33 cellular contexts compared by ENCODE assay signal in the genomic region with DNA sequence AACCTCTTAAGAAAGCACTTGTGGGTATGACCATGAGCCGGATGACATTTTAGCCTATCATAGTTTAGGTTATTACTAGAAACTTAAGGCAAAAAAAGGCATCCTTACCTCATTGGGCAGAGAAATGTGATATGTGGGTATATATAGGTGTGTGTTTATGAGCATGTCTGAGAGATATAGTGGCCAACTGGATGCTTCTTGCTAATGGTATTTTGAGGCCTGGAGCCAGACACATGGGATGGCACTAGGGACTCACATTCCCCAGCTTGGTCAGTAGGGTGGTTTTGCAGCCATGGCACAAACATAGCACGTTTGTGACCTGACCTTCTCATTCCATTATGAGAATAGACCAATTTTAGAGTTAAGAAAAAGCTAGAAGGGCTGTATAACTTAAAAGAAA.
"Had no signal": no experiment of that assay in that cellular context is flagged by ENCODE, and none has a peak within 500 bp of the region (broad histone marks: within the 10 kb centered on the region; RNA-seq: fewer than 3 reads in every experiment).

No MANE protein-coding gene starts in this region.

- H3K27me3 Mint-ChIP-seq: activated B cell treated with CpG ODN at 0.5 μM for 24 hours; activated CD4-positive, alpha-beta memory T cell treated with anti-CD3 and anti-CD28 coated beads for 36 hours; activated CD4-positive, alpha-beta T cell treated with anti-CD3 and anti-CD28 coated beads, Interleukin-2, amount 10 ng/mL, durations not matched to agents 24 days and 14 days; activated CD8-positive, alpha-beta T cell treated with anti-CD3 and anti-CD28 coated beads for 36 hours; activated naive CD8-positive, alpha-beta T cell treated with anti-CD3 and anti-CD28 coated beads for 36 hours; activated T-helper 17 cell treated with anti-CD3 and anti-CD28 coated beads, Interleukin-2, amount 50 U/mL, for 72 hours; T-cell; T-helper 17 cell had no signal

- ATAC-seq: activated CD8-positive, alpha-beta T cell treated with anti-CD3 and anti-CD28 coated beads for 36 hours; activated naive CD4-positive, alpha-beta T cell treated with anti-CD3 and anti-CD28 coated beads, Interleukin-2, amount 50 U/mL, for 72 hours; activated T-cell treated with anti-CD3 and anti-CD28 coated beads, Interleukin-2, amount 50 U/mL, for 4 hours; activated T-cell treated with anti-CD3 and anti-CD28 coated beads, Interleukin-2, amount 50 U/mL, for 72 hours; activated T-helper 17 cell treated with anti-CD3 and anti-CD28 coated beads, Interleukin-2, amount 50 U/mL, for 72 hours; body of pancreas; T-cell; T-helper 17 cell had no signal

- H3K27ac Mint-ChIP-seq: activated B cell treated with CpG ODN at 0.5 μM for 24 hours; activated CD4-positive, alpha-beta memory T cell treated with anti-CD3 and anti-CD28 coated beads for 36 hours; activated CD4-positive, alpha-beta T cell treated with anti-CD3 and anti-CD28 coated beads, Interleukin-2, amount 10 ng/mL, durations not matched to agents 24 days and 14 days; activated CD8-positive, alpha-beta T cell treated with anti-CD3 and anti-CD28 coated beads for 36 hours; activated naive CD4-positive, alpha-beta T cell treated with anti-CD3 and anti-CD28 coated beads for 36 hours; activated naive CD4-positive, alpha-beta T cell treated with anti-CD3 and anti-CD28 coated beads, Interleukin-2, amount 50 U/mL, for 72 hours; activated naive CD8-positive, alpha-beta T cell treated with anti-CD3 and anti-CD28 coated beads for 36 hours; activated T-cell treated with anti-CD3 and anti-CD28 coated beads, Interleukin-2, amount 50 U/mL, for 72 hours; activated T-helper 1 cell treated with anti-CD3 and anti-CD28 coated beads, Interleukin-12 subunit alpha, Interleukin-12 subunit beta, Interleukin-2, Interleukin-4 antibody, amounts not matched to agents 30 ng/mL and 10 ng/mL and 1 ng/mL, durations not matched to agents 14 hours and 24 hours and 36 hours; activated T-helper 17 cell treated with anti-CD3 and anti-CD28 coated beads, Interleukin-2, amount 50 U/mL, for 72 hours; T-cell; T-helper 17 cell had no signal

- H3K4me1 Mint-ChIP-seq: activated B cell treated with CpG ODN at 0.5 μM for 24 hours; activated CD4-positive, alpha-beta T cell treated with anti-CD3 and anti-CD28 coated beads, Interleukin-2, amount 10 ng/mL, durations not matched to agents 24 days and 14 days; activated naive CD8-positive, alpha-beta T cell treated with anti-CD3 and anti-CD28 coated beads for 36 hours; activated T-helper 17 cell treated with anti-CD3 and anti-CD28 coated beads, Interleukin-2, amount 50 U/mL, for 72 hours; T-cell; T-helper 17 cell had no signal

- H3K36me3 Mint-ChIP-seq: activated CD4-positive, alpha-beta memory T cell treated with anti-CD3 and anti-CD28 coated beads for 36 hours; activated naive CD4-positive, alpha-beta T cell treated with anti-CD3 and anti-CD28 coated beads, Interleukin-2, amount 50 U/mL, for 72 hours; activated naive CD8-positive, alpha-beta T cell treated with anti-CD3 and anti-CD28 coated beads for 36 hours; T-cell had no signal

- DNase-seq: activated B cell treated with CpG ODN at 0.5 μM for 24 hours; activated CD4-positive, alpha-beta memory T cell treated with anti-CD3 and anti-CD28 coated beads for 36 hours; activated CD4-positive, alpha-beta T cell treated with anti-CD3 and anti-CD28 coated beads for 4 hours; activated CD4-positive, alpha-beta T cell treated with anti-CD3 and anti-CD28 coated beads, Interleukin-2, amount 10 ng/mL, durations not matched to agents 24 days and 14 days; activated CD4-positive, alpha-beta T cell treated with anti-CD3 and anti-CD28 coated beads, Interleukin-2, amount 50 U/mL, for 1 hour; activated CD4-positive, alpha-beta T cell treated with anti-CD3 and anti-CD28 coated beads, Interleukin-2, amount 50 U/mL, for 4 hours; activated CD4-positive, CD25-positive, alpha-beta regulatory T cell treated with anti-CD3 and anti-CD28 coated beads, Interleukin-2, amount 50 U/mL, for 72 hours; activated CD8-positive, alpha-beta memory T cell treated with anti-CD3 and anti-CD28 coated beads, Interleukin-2, amount 50 U/mL, for 4 hours; activated CD8-positive, alpha-beta T cell treated with anti-CD3 and anti-CD28 coated beads for 36 hours; activated effector memory CD4-positive, alpha-beta T cell treated with anti-CD3 and anti-CD28 coated beads, Interleukin-2, amount 50 U/mL, for 16 hours; activated gamma-delta T cell treated with Interleukin-2 at 50 U/mL for 16 hours; activated naive CD4-positive, alpha-beta T cell; activated naive CD4-positive, alpha-beta T cell treated with anti-CD3 and anti-CD28 coated beads for 36 hours; activated naive CD4-positive, alpha-beta T cell treated with anti-CD3 and anti-CD28 coated beads, Interleukin-2, amount 50 U/mL, for 16 hours; activated naive CD8-positive, alpha-beta T cell treated with anti-CD3 and anti-CD28 coated beads for 36 hours; activated T-cell treated with anti-CD3 and anti-CD28 coated beads for 4 hours; activated T-cell treated with anti-CD3 and anti-CD28 coated beads, Interleukin-2, amount 50 U/mL, for 1 hour; activated T-cell treated with anti-CD3 and anti-CD28 coated beads, Interleukin-2, amount 50 U/mL, for 4 hours; activated T-cell treated with anti-CD3 and anti-CD28 coated beads, Interleukin-2, amount 50 U/mL, for 72 hours; adrenal gland; amniotic stem cell; aorta; body of pancreas; brain microvascular endothelial cell; central memory CD4-positive, alpha-beta T cell; T-cell; T-helper 17 cell; T-helper 9 cell had no signal

- H3K36me3 ChIP-seq: adrenal gland, brain microvascular endothelial cell, breast epithelium had no signal

- H3K4me3 Mint-ChIP-seq: activated B cell treated with CpG ODN at 0.5 μM for 24 hours; activated CD4-positive, alpha-beta memory T cell treated with anti-CD3 and anti-CD28 coated beads for 36 hours; activated CD4-positive, alpha-beta T cell treated with anti-CD3 and anti-CD28 coated beads, Interleukin-2, amount 10 ng/mL, durations not matched to agents 24 days and 14 days; activated CD8-positive, alpha-beta T cell treated with anti-CD3 and anti-CD28 coated beads for 36 hours; activated naive CD4-positive, alpha-beta T cell treated with anti-CD3 and anti-CD28 coated beads for 36 hours; activated naive CD8-positive, alpha-beta T cell treated with anti-CD3 and anti-CD28 coated beads for 36 hours; activated T-cell treated with anti-CD3 and anti-CD28 coated beads, Interleukin-2, amount 50 U/mL, for 4 hours; activated T-cell treated with anti-CD3 and anti-CD28 coated beads, Interleukin-2, amount 50 U/mL, for 72 hours; activated T-helper 1 cell treated with anti-CD3 and anti-CD28 coated beads, Interleukin-12 subunit alpha, Interleukin-12 subunit beta, Interleukin-2, Interleukin-4 antibody, amounts not matched to agents 30 ng/mL and 10 ng/mL and 1 ng/mL, durations not matched to agents 14 hours and 24 hours and 36 hours; activated T-helper 17 cell treated with anti-CD3 and anti-CD28 coated beads, Interleukin-2, amount 50 U/mL, for 72 hours; T-cell; T-helper 17 cell had no signal

- H3K9me3 ChIP-seq: adrenal gland, body of pancreas, breast epithelium had no signal

- H3K27ac ChIP-seq: adrenal gland, body of pancreas, brain microvascular endothelial cell, breast epithelium, VCaP had no signal

- H3K4me3 ChIP-seq: adrenal gland, body of pancreas, breast epithelium had no signal

- H3K4me1 ChIP-seq: adrenal gland, body of pancreas, breast epithelium had no signal

- H3K27me3 ChIP-seq: adrenal gland, body of pancreas, brain microvascular endothelial cell, breast epithelium had no signal

- H3K9me3 Mint-ChIP-seq: activated B cell treated with CpG ODN at 0.5 μM for 24 hours; activated CD4-positive, alpha-beta memory T cell treated with anti-CD3 and anti-CD28 coated beads for 36 hours; activated CD4-positive, alpha-beta T cell treated with anti-CD3 and anti-CD28 coated beads, Interleukin-2, amount 10 ng/mL, durations not matched to agents 24 days and 14 days; activated CD8-positive, alpha-beta T cell treated with anti-CD3 and anti-CD28 coated beads for 36 hours; activated naive CD4-positive, alpha-beta T cell treated with anti-CD3 and anti-CD28 coated beads for 36 hours; activated naive CD8-positive, alpha-beta T cell treated with anti-CD3 and anti-CD28 coated beads for 36 hours; activated T-cell treated with anti-CD3 and anti-CD28 coated beads, Interleukin-2, amount 50 U/mL, for 4 hours; activated T-cell treated with anti-CD3 and anti-CD28 coated beads, Interleukin-2, amount 50 U/mL, for 72 hours; activated T-helper 1 cell treated with anti-CD3 and anti-CD28 coated beads, Interleukin-12 subunit alpha, Interleukin-12 subunit beta, Interleukin-2, Interleukin-4 antibody, amounts not matched to agents 30 ng/mL and 10 ng/mL and 1 ng/mL, durations not matched to agents 14 hours and 24 hours and 36 hours; T-cell had no signal
